In genomic region chr17:81197831-81198490, GRCh38 we compare ENCODE assay signal across 27 cellular contexts. TPM values are rescaled to one million over a fixed set of nuclear protein-coding genes. Genes with fewer than 3 reads are reported as not detected.
"Had no signal": no experiment of that assay in that cellular context is flagged by ENCODE, and none has a peak within 500 bp of the region (broad histone marks: within the 10 kb centered on the region; RNA-seq: fewer than 3 reads in every experiment).

No MANE protein-coding gene starts in this region.

- H3K27me3 Mint-ChIP-seq: activated CD4-positive, alpha-beta memory T cell treated with anti-CD3 and anti-CD28 coated beads for 36 hours; activated CD4-positive, alpha-beta T cell treated with anti-CD3 and anti-CD28 coated beads, Interleukin-2, amount 10 ng/mL, durations not matched to agents 7 days and 5 days; activated naive CD8-positive, alpha-beta T cell treated with anti-CD3 and anti-CD28 coated beads, Interleukin-2, amount 50 U/mL, for 24 hours; brain; T-helper 17 cell had no signal

- DNase-seq: activated CD4-positive, alpha-beta memory T cell treated with anti-CD3 and anti-CD28 coated beads for 36 hours; activated CD4-positive, alpha-beta T cell treated with anti-CD3 and anti-CD28 coated beads, Interleukin-2, amount 10 ng/mL, durations not matched to agents 7 days and 5 days; activated CD4-positive, CD25-positive, alpha-beta regulatory T cell; activated CD8-positive, alpha-beta memory T cell treated with anti-CD3 and anti-CD28 coated beads for 24 hours; activated effector memory CD4-positive, alpha-beta T cell treated with anti-CD3 and anti-CD28 coated beads, Interleukin-2, amount 50 U/mL, for 16 hours; activated naive CD4-positive, alpha-beta T cell treated with Interleukin-2 at 50 U/mL for 16 hours; activated naive CD8-positive, alpha-beta T cell treated with anti-CD3 and anti-CD28 coated beads, Interleukin-2, amount 50 U/mL, for 24 hours; activated T-cell treated with anti-CD3 and anti-CD28 coated beads, Interleukin-2, amount 50 U/mL, for 4 hours; amygdala; MM.1S; NCI-H1105 treated with DMSO at 0.1 percent for 48 hours; NCI-H1436 treated with DMSO at 0.1 percent for 48 hours; NCI-H187; NCI-H2081; NCI-H510A treated with DMSO at 0.1 percent for 48 hours; NCI-H69; NK-92 treated with Interleukin-12 subunit alpha and Interleukin-12 subunit beta, amount 100 ng/mL, for 24 hours; OCI-M1; RPMI8226; SHP77 treated with DMSO at 0.1 percent for 48 hours; T-helper 9 cell had no signal

- H3K9me3 Mint-ChIP-seq: activated CD4-positive, alpha-beta memory T cell treated with anti-CD3 and anti-CD28 coated beads for 36 hours; activated CD4-positive, alpha-beta T cell treated with anti-CD3 and anti-CD28 coated beads, Interleukin-2, amount 10 ng/mL, durations not matched to agents 7 days and 5 days; activated naive CD4-positive, alpha-beta T cell treated with anti-CD3 and anti-CD28 coated beads, Interleukin-2, amount 50 U/mL, for 72 hours; activated naive CD8-positive, alpha-beta T cell treated with anti-CD3 and anti-CD28 coated beads, Interleukin-2, amount 50 U/mL, for 24 hours; activated T-cell treated with anti-CD3 and anti-CD28 coated beads, Interleukin-2, amount 50 U/mL, for 4 hours; brain had no signal

- H3K27ac Mint-ChIP-seq: activated CD4-positive, alpha-beta memory T cell treated with anti-CD3 and anti-CD28 coated beads for 36 hours; activated CD4-positive, alpha-beta T cell treated with anti-CD3 and anti-CD28 coated beads, Interleukin-2, amount 10 ng/mL, durations not matched to agents 7 days and 5 days; activated naive CD8-positive, alpha-beta T cell treated with anti-CD3 and anti-CD28 coated beads, Interleukin-2, amount 50 U/mL, for 24 hours; brain; T-helper 17 cell had no signal

- H3K36me3 Mint-ChIP-seq: activated naive CD4-positive, alpha-beta T cell treated with anti-CD3 and anti-CD28 coated beads, Interleukin-2, amount 50 U/mL, for 72 hours had no signal

- H3K4me3 Mint-ChIP-seq: activated CD4-positive, alpha-beta memory T cell treated with anti-CD3 and anti-CD28 coated beads for 36 hours; activated CD4-positive, alpha-beta T cell treated with anti-CD3 and anti-CD28 coated beads, Interleukin-2, amount 10 ng/mL, durations not matched to agents 7 days and 5 days; activated naive CD8-positive, alpha-beta T cell treated with anti-CD3 and anti-CD28 coated beads, Interleukin-2, amount 50 U/mL, for 24 hours; activated T-cell treated with anti-CD3 and anti-CD28 coated beads, Interleukin-2, amount 50 U/mL, for 4 hours; brain; T-helper 17 cell had no signal

- H3K4me1 Mint-ChIP-seq: activated CD4-positive, alpha-beta T cell treated with anti-CD3 and anti-CD28 coated beads, Interleukin-2, amount 10 ng/mL, durations not matched to agents 7 days and 5 days; activated naive CD8-positive, alpha-beta T cell treated with anti-CD3 and anti-CD28 coated beads, Interleukin-2, amount 50 U/mL, for 24 hours; brain; T-helper 17 cell had no signal

- ATAC-seq: activated naive CD4-positive, alpha-beta T cell treated with anti-CD3 and anti-CD28 coated beads, Interleukin-2, amount 50 U/mL, for 72 hours; activated naive CD8-positive, alpha-beta T cell treated with anti-CD3 and anti-CD28 coated beads, Interleukin-2, amount 50 U/mL, for 24 hours; activated T-cell treated with anti-CD3 and anti-CD28 coated beads, Interleukin-2, amount 50 U/mL, for 4 hours; Panc1; T-helper 17 cell had no signal

RNA-seq across cellular contexts. Expression of gene PVALEF, which starts 32.7 kb away (rescaled TPM):
- total RNA-seq: activated CD4-positive, alpha-beta memory T cell treated with anti-CD3 and anti-CD28 coated beads for 36 hours; activated CD4-positive, alpha-beta T cell treated with anti-CD3 and anti-CD28 coated beads, Interleukin-2, amount 10 ng/mL, durations not matched to agents 7 days and 5 days; activated naive CD4-positive, alpha-beta T cell treated with anti-CD3 and anti-CD28 coated beads, Interleukin-2, amount 50 U/mL, for 72 hours; activated T-cell treated with anti-CD3 and anti-CD28 coated beads, Interleukin-2, amount 50 U/mL, for 4 hours; astrocyte; SK-MEL-5; T-helper 17 cell had no signal
